In the genomic region with DNA sequence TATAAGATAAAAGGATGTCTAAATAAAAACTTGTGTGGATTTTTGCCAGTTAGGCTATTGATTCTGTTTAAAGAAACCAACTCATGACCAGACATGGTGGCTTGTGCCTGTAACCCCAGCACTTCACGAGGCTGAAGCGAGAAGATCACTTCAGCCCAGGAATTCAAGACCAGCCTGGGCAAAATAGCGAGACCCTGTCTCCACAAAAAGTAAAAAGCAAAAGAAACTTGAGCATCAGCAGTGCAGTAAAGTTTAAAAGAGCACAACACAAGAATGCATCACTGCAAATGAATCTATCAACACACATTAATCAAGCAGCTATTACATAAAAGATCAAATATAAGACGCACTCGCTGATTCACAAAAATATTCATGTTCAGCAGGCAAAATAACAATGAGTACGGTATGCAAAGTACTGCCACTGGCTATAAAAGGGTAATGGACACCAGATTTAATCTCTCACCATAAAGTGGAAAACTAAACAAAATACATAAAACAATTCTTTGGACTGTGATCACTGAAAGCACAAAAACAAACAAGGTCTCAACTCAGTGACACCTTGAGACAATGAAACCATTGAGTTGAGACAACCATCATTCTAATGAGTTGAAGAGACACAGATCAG, we compare ENCODE assay signal across 1 cellular context.
TF ChIP-seq lines count a peak whose summit lies in the region.

No MANE protein-coding gene starts in this region.

TF ChIP-seq in GM12878, 131 proteins besides CTCF, POLR2A, EP300 and RAD21:
- TF ChIP-seq SP1 (IDR thresholded peaks at IDR 0.05; ENCODE audit: low read depth, low read length) (no peak), ZNF622 (IDR thresholded peaks at IDR 0.05) (no peak), STAT1 (conservative IDR thresholded peaks at IDR 0.05) (no peak), FOS (IDR thresholded peaks at IDR 0.05; ENCODE audit: borderline replicate concordance, extremely low read depth, insufficient read length) (no peak), POLR2AphosphoS2 (IDR thresholded peaks at IDR 0.05; ENCODE audit: low read depth, low read length) (no peak), TBL1XR1 (IDR thresholded peaks at IDR 0.05; ENCODE audit: low read depth, low read length) (no peak), SIN3A (IDR thresholded peaks at IDR 0.05; ENCODE audit: low read depth, low read length) (no peak), NFXL1 (IDR thresholded peaks at IDR 0.05; ENCODE audit: borderline replicate concordance) (no peak), HDGF (IDR thresholded peaks at IDR 0.05) (no peak), CBX3 (IDR thresholded peaks at IDR 0.05; ENCODE audit: borderline replicate concordance, low read depth) (no peak), HDAC6 (IDR thresholded peaks at IDR 0.05; ENCODE audit: unreplicated experiment) (no peak), SREBF2 (IDR thresholded peaks at IDR 0.05; ENCODE audit: low read length) (no peak), SIX5 (IDR thresholded peaks at IDR 0.05; ENCODE audit: low read depth, low read length, severe bottlenecking) (no peak)
- TF ChIP-seq, protein P1, sequence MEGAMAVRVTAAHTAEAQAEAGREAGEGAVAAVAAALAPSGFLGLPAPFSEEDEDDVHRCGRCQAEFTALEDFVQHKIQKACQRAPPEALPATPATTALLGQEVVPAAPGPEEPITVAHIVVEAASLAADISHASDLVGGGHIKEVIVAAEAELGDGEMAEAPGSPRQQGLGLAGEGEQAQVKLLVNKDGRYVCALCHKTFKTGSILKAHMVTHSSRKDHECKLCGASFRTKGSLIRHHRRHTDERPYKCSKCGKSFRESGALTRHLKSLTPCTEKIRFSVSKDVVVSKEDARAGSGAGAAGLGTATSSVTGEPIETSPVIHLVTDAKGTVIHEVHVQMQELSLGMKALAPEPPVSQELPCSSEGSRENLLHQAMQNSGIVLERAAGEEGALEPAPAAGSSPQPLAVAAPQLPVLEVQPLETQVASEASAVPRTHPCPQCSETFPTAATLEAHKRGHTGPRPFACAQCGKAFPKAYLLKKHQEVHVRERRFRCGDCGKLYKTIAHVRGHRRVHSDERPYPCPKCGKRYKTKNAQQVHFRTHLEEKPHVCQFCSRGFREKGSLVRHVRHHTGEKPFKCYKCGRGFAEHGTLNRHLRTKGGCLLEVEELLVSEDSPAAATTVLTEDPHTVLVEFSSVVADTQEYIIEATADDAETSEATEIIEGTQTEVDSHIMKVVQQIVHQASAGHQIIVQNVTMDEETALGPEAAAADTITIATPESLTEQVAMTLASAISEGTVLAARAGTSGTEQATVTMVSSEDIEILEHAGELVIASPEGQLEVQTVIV (IDR thresholded peaks at IDR 0.05; ENCODE audit: borderline replicate concordance, partially characterized antibody) = no peak
- TF ChIP-seq, protein P2, sequence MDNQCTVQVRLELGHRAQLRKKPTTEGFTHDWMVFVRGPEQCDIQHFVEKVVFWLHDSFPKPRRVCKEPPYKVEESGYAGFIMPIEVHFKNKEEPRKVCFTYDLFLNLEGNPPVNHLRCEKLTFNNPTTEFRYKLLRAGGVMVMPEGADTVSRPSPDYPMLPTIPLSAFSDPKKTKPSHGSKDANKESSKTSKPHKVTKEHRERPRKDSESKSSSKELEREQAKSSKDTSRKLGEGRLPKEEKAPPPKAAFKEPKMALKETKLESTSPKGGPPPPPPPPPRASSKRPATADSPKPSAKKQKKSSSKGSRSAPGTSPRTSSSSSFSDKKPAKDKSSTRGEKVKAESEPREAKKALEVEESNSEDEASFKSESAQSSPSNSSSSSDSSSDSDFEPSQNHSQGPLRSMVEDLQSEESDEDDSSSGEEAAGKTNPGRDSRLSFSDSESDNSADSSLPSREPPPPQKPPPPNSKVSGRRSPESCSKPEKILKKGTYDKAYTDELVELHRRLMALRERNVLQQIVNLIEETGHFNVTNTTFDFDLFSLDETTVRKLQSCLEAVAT (IDR thresholded peaks at IDR 0.05) = no peak
- TF ChIP-seq, protein P3, sequence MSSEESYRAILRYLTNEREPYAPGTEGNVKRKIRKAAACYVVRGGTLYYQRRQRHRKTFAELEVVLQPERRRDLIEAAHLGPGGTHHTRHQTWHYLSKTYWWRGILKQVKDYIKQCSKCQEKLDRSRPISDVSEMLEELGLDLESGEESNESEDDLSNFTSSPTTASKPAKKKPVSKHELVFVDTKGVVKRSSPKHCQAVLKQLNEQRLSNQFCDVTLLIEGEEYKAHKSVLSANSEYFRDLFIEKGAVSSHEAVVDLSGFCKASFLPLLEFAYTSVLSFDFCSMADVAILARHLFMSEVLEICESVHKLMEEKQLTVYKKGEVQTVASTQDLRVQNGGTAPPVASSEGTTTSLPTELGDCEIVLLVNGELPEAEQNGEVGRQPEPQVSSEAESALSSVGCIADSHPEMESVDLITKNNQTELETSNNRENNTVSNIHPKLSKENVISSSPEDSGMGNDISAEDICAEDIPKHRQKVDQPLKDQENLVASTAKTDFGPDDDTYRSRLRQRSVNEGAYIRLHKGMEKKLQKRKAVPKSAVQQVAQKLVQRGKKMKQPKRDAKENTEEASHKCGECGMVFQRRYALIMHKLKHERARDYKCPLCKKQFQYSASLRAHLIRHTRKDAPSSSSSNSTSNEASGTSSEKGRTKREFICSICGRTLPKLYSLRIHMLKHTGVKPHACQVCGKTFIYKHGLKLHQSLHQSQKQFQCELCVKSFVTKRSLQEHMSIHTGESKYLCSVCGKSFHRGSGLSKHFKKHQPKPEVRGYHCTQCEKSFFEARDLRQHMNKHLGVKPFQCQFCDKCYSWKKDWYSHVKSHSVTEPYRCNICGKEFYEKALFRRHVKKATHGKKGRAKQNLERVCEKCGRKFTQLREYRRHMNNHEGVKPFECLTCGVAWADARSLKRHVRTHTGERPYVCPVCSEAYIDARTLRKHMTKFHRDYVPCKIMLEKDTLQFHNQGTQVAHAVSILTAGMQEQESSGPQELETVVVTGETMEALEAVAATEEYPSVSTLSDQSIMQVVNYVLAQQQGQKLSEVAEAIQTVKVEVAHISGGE (CRISPR knock-in tag; IDR thresholded peaks at IDR 0.05) = no peak
- TF ChIP-seq, protein P4, sequence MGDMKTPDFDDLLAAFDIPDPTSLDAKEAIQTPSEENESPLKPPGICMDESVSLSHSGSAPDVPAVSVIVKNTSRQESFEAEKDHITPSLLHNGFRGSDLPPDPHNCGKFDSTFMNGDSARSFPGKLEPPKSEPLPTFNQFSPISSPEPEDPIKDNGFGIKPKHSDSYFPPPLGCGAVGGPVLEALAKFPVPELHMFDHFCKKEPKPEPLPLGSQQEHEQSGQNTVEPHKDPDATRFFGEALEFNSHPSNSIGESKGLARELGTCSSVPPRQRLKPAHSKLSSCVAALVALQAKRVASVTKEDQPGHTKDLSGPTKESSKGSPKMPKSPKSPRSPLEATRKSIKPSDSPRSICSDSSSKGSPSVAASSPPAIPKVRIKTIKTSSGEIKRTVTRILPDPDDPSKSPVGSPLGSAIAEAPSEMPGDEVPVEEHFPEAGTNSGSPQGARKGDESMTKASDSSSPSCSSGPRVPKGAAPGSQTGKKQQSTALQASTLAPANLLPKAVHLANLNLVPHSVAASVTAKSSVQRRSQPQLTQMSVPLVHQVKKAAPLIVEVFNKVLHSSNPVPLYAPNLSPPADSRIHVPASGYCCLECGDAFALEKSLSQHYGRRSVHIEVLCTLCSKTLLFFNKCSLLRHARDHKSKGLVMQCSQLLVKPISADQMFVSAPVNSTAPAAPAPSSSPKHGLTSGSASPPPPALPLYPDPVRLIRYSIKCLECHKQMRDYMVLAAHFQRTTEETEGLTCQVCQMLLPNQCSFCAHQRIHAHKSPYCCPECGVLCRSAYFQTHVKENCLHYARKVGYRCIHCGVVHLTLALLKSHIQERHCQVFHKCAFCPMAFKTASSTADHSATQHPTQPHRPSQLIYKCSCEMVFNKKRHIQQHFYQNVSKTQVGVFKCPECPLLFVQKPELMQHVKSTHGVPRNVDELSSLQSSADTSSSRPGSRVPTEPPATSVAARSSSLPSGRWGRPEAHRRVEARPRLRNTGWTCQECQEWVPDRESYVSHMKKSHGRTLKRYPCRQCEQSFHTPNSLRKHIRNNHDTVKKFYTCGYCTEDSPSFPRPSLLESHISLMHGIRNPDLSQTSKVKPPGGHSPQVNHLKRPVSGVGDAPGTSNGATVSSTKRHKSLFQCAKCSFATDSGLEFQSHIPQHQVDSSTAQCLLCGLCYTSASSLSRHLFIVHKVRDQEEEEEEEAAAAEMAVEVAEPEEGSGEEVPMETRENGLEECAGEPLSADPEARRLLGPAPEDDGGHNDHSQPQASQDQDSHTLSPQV (IDR thresholded peaks at IDR 0.05) = no peak
- TF ChIP-seq, protein P5, sequence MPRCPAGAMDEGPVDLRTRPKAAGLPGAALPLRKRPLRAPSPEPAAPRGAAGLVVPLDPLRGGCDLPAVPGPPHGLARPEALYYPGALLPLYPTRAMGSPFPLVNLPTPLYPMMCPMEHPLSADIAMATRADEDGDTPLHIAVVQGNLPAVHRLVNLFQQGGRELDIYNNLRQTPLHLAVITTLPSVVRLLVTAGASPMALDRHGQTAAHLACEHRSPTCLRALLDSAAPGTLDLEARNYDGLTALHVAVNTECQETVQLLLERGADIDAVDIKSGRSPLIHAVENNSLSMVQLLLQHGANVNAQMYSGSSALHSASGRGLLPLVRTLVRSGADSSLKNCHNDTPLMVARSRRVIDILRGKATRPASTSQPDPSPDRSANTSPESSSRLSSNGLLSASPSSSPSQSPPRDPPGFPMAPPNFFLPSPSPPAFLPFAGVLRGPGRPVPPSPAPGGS (IDR thresholded peaks at IDR 0.05; ENCODE audit: borderline replicate concordance, insufficient read depth, low read depth, low read length, poor library complexity, severe bottlenecking) = no peak
- TF ChIP-seq, protein P6, sequence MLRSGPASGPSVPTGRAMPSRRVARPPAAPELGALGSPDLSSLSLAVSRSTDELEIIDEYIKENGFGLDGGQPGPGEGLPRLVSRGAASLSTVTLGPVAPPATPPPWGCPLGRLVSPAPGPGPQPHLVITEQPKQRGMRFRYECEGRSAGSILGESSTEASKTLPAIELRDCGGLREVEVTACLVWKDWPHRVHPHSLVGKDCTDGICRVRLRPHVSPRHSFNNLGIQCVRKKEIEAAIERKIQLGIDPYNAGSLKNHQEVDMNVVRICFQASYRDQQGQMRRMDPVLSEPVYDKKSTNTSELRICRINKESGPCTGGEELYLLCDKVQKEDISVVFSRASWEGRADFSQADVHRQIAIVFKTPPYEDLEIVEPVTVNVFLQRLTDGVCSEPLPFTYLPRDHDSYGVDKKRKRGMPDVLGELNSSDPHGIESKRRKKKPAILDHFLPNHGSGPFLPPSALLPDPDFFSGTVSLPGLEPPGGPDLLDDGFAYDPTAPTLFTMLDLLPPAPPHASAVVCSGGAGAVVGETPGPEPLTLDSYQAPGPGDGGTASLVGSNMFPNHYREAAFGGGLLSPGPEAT (IDR thresholded peaks at IDR 0.05; ENCODE audit: low read depth) = no peak
- TF ChIP-seq, protein P7, sequence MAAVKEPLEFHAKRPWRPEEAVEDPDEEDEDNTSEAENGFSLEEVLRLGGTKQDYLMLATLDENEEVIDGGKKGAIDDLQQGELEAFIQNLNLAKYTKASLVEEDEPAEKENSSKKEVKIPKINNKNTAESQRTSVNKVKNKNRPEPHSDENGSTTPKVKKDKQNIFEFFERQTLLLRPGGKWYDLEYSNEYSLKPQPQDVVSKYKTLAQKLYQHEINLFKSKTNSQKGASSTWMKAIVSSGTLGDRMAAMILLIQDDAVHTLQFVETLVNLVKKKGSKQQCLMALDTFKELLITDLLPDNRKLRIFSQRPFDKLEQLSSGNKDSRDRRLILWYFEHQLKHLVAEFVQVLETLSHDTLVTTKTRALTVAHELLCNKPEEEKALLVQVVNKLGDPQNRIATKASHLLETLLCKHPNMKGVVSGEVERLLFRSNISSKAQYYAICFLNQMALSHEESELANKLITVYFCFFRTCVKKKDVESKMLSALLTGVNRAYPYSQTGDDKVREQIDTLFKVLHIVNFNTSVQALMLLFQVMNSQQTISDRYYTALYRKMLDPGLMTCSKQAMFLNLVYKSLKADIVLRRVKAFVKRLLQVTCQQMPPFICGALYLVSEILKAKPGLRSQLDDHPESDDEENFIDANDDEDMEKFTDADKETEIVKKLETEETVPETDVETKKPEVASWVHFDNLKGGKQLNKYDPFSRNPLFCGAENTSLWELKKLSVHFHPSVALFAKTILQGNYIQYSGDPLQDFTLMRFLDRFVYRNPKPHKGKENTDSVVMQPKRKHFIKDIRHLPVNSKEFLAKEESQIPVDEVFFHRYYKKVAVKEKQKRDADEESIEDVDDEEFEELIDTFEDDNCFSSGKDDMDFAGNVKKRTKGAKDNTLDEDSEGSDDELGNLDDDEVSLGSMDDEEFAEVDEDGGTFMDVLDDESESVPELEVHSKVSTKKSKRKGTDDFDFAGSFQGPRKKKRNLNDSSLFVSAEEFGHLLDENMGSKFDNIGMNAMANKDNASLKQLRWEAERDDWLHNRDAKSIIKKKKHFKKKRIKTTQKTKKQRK (IDR thresholded peaks at IDR 0.05; ENCODE audit: low read depth, low read length) = no peak
